In genomic region chr15:41331833-41332787, GRCh38 we compare ENCODE assay signal across 8 cellular contexts. TPM values are rescaled to one million over a fixed set of nuclear protein-coding genes. Genes with fewer than 3 reads are reported as not detected.
DNase-seq lines count a peak whose midpoint lies in the region; ATAC-seq, FAIRE-seq and TF ChIP-seq lines count a peak whose summit lies in the region.

Gene OIP5, minus strand, starts transcription at chr15:41332591. Its CDS starts 30 bp downstream, at chr15:41332561.

- H3K36me3 ChIP-seq in keratinocyte (ENCODE audit: control insufficient read depth in 2 of 2, extremely low read depth in 1 of 2, insufficient read depth in 2 of 2, low read length in 2 of 2): no peaks in the 10 kb centered on the region

- peak within 1 kb of the TSS; percentile 92 for H3K9ac ChIP-seq in keratinocyte (ENCODE audit: control insufficient read depth, extremely low read depth, insufficient read depth, low read length)

- H3K9me3 ChIP-seq in keratinocyte (ENCODE audit: control insufficient read depth, low read depth, low read length): no peaks in the 10 kb centered on the region

- H2AFZ ChIP-seq in keratinocyte (ENCODE audit: control insufficient read depth, low read length): peak within 1 kb of the TSS; percentile 100

- H3K4me2 ChIP-seq in keratinocyte (ENCODE audit: control insufficient read depth, extremely low read depth, insufficient read depth, low read depth, low read length): peak within 1 kb of the TSS; percentile 93

- dilution Hi-C loops in keratinocyte (cut with MboI; ENCODE audit: extremely low pct_ligation_motif_present, low sequenced_read_pairs): no loop called here

- FAIRE-seq in keratinocyte (lab: Jason Lieb, UNC): peak; percentile 83

- peak; percentile 99 for DNase-seq in AG10803 (ENCODE audit: low read depth)
- peak; percentile 99 for DNase-seq in NCI-H345 (lab: John Stamatoyannopoulos, UW)
- DNase-seq in activated CD4-positive, CD25-positive, alpha-beta regulatory T cell (lab: John Stamatoyannopoulos, UW): peak; percentile 93 to 96 (median 94)
- peak; percentile 100 for DNase-seq in cerebellar cortex (ENCODE audit: low spot score)
- peak; percentile 95 for DNase-seq in keratinocyte (ENCODE audit: low read depth, low spot score)
- peak; percentile 99 for DNase-seq in stimulated activated CD4-positive, alpha-beta T cell treated with anti-CD3 and anti-CD28 coated beads, Interleukin-15, amount 100 ng/mL, for 24 hours

- H4K20me1 ChIP-seq in keratinocyte (ENCODE audit: control insufficient read depth, extremely low read depth, insufficient read depth, low read length): no peaks in the 10 kb centered on the region

- peak within 1 kb of the TSS; percentile 98 for H3K4me3 ChIP-seq in AG10803 (ENCODE audit: low read length)
- peak within 1 kb of the TSS; percentile 77 to 95 (median 94) for H3K4me3 ChIP-seq in keratinocyte (ENCODE audit: control insufficient read depth in 2 of 3, extremely low read depth in 1 of 3, insufficient read depth in 2 of 3, low read depth in 1 of 3, low read length in 3 of 3)

- H3K9me1 ChIP-seq in keratinocyte (ENCODE audit: control insufficient read depth, extremely low read depth, insufficient read depth, low read length): no peaks in the 10 kb centered on the region

- peak; percentile 76 for TF ChIP-seq CTCF in AG10803 (conservative IDR thresholded peaks at IDR 0.05; ENCODE audit: low read length)
- peak; percentile 63 to 82 (median 75) for TF ChIP-seq CTCF in keratinocyte (optimal IDR thresholded peaks at IDR 0.05 in 1 of 3, IDR thresholded peaks at IDR 0.05 in 1 of 3, conservative IDR thresholded peaks at IDR 0.05 in 1 of 3; ENCODE audit: extremely low read depth in 1 of 3, insufficient read depth in 2 of 3, low read length in 3 of 3)

- H3K27ac ChIP-seq in keratinocyte (ENCODE audit: control insufficient read depth, insufficient read depth, low read length): peak within 1 kb of the TSS; percentile 80

- ATAC-seq in GM19023 (IDR thresholded peaks at IDR 0.05; ENCODE audit: unreplicated experiment) (peak; percentile 91), HG03280 (IDR thresholded peaks at IDR 0.05; ENCODE audit: unreplicated experiment) (peak; percentile 90)

- H3K4me1 ChIP-seq in keratinocyte (ENCODE audit: control insufficient read depth, extremely low read depth, insufficient read depth, low read length): peaks cover 21% of the 10 kb centered on the region

- no peaks in the 10 kb centered on the region for H3K27me3 ChIP-seq in keratinocyte (ENCODE audit: control insufficient read depth, extremely low read depth, insufficient read depth, low read length)

- H3K79me2 ChIP-seq in keratinocyte (ENCODE audit: control insufficient read depth, insufficient read depth, low read length): peaks cover 34% of the 10 kb centered on the region

RNA-seq across cellular contexts. Expression of gene OIP5, which starts in this region (rescaled TPM):
- 1.9 to 9.8 TPM (median 6.7 TPM) in 3 replicates for polyA plus RNA-seq in keratinocyte
- not detected for polyA plus RNA-seq in keratinocyte (2011; ENCODE audit: low read depth)
- polyA plus RNA-seq in keratinocyte (2011; cell fraction: cytosol; rRNA removed): 2.6 and 3.6 TPM in 2 replicates
- 1.3 and 1.6 TPM in 2 replicates for polyA plus RNA-seq in keratinocyte (2011; cell fraction: nucleus; rRNA removed)
- 0.34 and 4.1 TPM in 2 replicates for polyA plus RNA-seq in keratinocyte (2012; ENCODE audit: low replicate concordance)
- 0.36 to 2.1 TPM in 2 of 3 replicates, not detected in the other for polyA minus RNA-seq in keratinocyte
- not detected for polyA minus RNA-seq in keratinocyte (2011; cell fraction: cytosol; rRNA and poly(A)+ RNA removed)
- polyA minus RNA-seq in keratinocyte (2011; cell fraction: nucleus; rRNA and poly(A)+ RNA removed): 0.32 and 1.0 TPM in 2 replicates

Comparison
In these comparisons a context has a peak if more than half of its experiments do, and no peak if none do; other contexts are left out.
1. Peak in every context shown above with its lines: DNase-seq, ATAC-seq, H3K4me3 ChIP-seq and H3K27ac ChIP-seq.